ENCODE assay signal across 20 cellular contexts in the genomic region with DNA sequence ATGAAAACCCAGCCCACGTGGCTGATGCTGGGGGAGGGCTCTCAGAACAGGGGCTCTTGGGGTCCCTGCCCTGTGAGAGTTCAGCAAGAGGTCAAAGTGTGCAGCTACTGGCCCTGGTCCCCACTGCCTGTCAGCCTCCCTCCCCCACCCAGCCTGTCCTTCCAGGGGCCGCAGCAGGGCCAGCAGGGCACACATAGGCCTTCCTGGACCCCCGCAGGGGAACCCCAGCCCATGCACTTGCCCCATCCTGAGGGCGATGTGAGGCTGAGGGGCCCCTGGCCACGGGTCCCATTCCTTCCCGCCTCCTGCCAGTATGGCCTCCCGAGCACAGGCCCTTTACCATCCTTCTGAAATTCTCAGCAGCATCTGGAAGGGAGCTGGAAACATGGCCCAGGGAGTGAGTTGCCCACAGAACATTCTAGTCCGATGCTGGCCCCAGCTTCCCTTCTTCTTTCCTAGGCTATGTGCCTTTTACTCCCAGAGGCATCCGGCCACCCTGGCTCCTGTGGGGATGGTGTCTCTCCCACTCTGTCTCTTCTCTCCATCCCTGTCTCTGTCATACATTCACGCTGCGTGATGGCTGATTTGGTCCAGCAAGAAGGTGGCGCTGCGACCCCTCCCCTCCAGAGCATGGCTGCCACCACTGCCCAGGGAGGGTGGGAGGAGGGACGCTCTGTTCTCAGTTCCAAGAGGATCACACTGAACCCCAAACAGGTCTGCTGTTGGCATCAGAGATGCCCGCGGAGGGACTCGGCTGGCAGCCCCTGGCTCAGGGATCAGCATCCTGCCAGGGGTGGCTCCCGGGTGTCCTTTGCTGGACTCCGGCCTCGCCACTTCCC.
"Had no signal": no experiment of that assay in that cellular context is flagged by ENCODE, and none has a peak within 500 bp of the region (broad histone marks: within the 10 kb centered on the region; RNA-seq: fewer than 3 reads in every experiment).

No MANE protein-coding gene starts in this region.

- H2AFZ ChIP-seq: hepatocyte had no signal

- H3K36me3 ChIP-seq: tibial nerve had no signal

- H3K36me3 Mint-ChIP-seq: activated naive CD4-positive, alpha-beta T cell treated with anti-CD3 and anti-CD28 coated beads, Interleukin-2, amount 10 ng/mL, durations not matched to agents 7 days and 5 days; brain; immature natural killer cell had no signal

- H3K4me3 ChIP-seq: hepatocyte, tibial nerve had no signal

- H3K27me3 Mint-ChIP-seq: activated CD4-positive, alpha-beta T cell treated with anti-CD3 and anti-CD28 coated beads, Interleukin-2, amount 10 ng/mL, durations not matched to agents 7 days and 5 days; stimulated activated naive CD8-positive, alpha-beta T cell treated with anti-CD3 and anti-CD28 coated beads, Interleukin-15, Interleukin-2, amounts not matched to agents 100 ng/mL and 50 ng/mL, for 24 hours had no signal

- H3K4me1 Mint-ChIP-seq: immature natural killer cell had no signal

- H3K4me1 ChIP-seq: tibial nerve had no signal

- H3K79me2 ChIP-seq: hepatocyte had no signal

- H3K9me3 ChIP-seq: SK-N-SH, tibial nerve had no signal

- H3K27ac ChIP-seq: hepatocyte, tibial nerve had no signal

- H3K9me3 Mint-ChIP-seq: activated CD4-positive, alpha-beta T cell treated with anti-CD3 and anti-CD28 coated beads, Interleukin-2, amount 10 ng/mL, durations not matched to agents 7 days and 5 days; activated naive CD4-positive, alpha-beta T cell treated with anti-CD3 and anti-CD28 coated beads, Interleukin-2, amount 10 ng/mL, durations not matched to agents 7 days and 5 days; activated T-helper 2 cell treated with anti-CD3 and anti-CD28 coated beads, Interferon-gamma antibody, Interleukin-2, Interleukin-4, amounts not matched to agents 10 μg/mL and 5 μg/mL and 100 μg/mL, durations not matched to agents 14 hours and 24 hours and 36 hours; immature natural killer cell; stimulated activated naive CD8-positive, alpha-beta T cell treated with anti-CD3 and anti-CD28 coated beads, Interleukin-15, Interleukin-2, amounts not matched to agents 100 ng/mL and 50 ng/mL, for 24 hours had no signal

- DNase-seq: activated CD4-positive, alpha-beta T cell treated with anti-CD3 and anti-CD28 coated beads, Interleukin-2, amount 10 ng/mL, durations not matched to agents 7 days and 5 days; activated CD8-positive, alpha-beta T cell treated with anti-CD3 and anti-CD28 coated beads, Interleukin-2, amount 10 ng/mL, durations not matched to agents 7 days and 5 days; activated naive CD4-positive, alpha-beta T cell treated with anti-CD3 and anti-CD28 coated beads, Interleukin-2, amount 10 ng/mL, durations not matched to agents 7 days and 5 days; caudate nucleus; dermis blood vessel endothelial cell; effector memory CD4-positive, alpha-beta T cell; foreskin melanocyte; immature natural killer cell; left ventricle myocardium superior; nephron progenitor cell; nucleus accumbens; SK-N-SH; stimulated activated CD4-positive, alpha-beta T cell treated with anti-CD3 and anti-CD28 coated beads, Interleukin-12 subunit alpha, Interleukin-12 subunit beta, amount 100 ng/mL, for 4 hours; stimulated activated CD4-positive, alpha-beta T cell treated with anti-CD3 and anti-CD28 coated beads, Interleukin-4, amount 100 ng/mL, for 4 hours had no signal

- H3K4me2 ChIP-seq: hepatocyte, SK-N-SH had no signal

- H3K27me3 ChIP-seq: hepatocyte, tibial nerve had no signal

- ATAC-seq: activated CD8-positive, alpha-beta T cell treated with anti-CD3 and anti-CD28 coated beads, Interleukin-2, amount 10 ng/mL, durations not matched to agents 7 days and 5 days; esophagus mucosa; left ventricle myocardium superior had no signal

- H3K4me3 Mint-ChIP-seq: activated CD4-positive, alpha-beta T cell treated with anti-CD3 and anti-CD28 coated beads, Interleukin-2, amount 10 ng/mL, durations not matched to agents 7 days and 5 days; activated CD8-positive, alpha-beta T cell treated with anti-CD3 and anti-CD28 coated beads, Interleukin-2, amount 10 ng/mL, durations not matched to agents 7 days and 5 days; activated naive CD4-positive, alpha-beta T cell treated with anti-CD3 and anti-CD28 coated beads, Interleukin-2, amount 10 ng/mL, durations not matched to agents 7 days and 5 days; brain; immature natural killer cell; stimulated activated naive CD8-positive, alpha-beta T cell treated with anti-CD3 and anti-CD28 coated beads, Interleukin-15, Interleukin-2, amounts not matched to agents 100 ng/mL and 50 ng/mL, for 24 hours had no signal

- H3K27ac Mint-ChIP-seq: activated CD4-positive, alpha-beta T cell treated with anti-CD3 and anti-CD28 coated beads, Interleukin-2, amount 10 ng/mL, durations not matched to agents 7 days and 5 days; activated CD8-positive, alpha-beta T cell treated with anti-CD3 and anti-CD28 coated beads, Interleukin-2, amount 10 ng/mL, durations not matched to agents 7 days and 5 days; activated naive CD4-positive, alpha-beta T cell treated with anti-CD3 and anti-CD28 coated beads, Interleukin-2, amount 10 ng/mL, durations not matched to agents 7 days and 5 days; activated T-helper 2 cell treated with anti-CD3 and anti-CD28 coated beads, Interferon-gamma antibody, Interleukin-2, Interleukin-4, amounts not matched to agents 10 μg/mL and 5 μg/mL and 100 μg/mL, durations not matched to agents 14 hours and 24 hours and 36 hours; immature natural killer cell; stimulated activated naive CD8-positive, alpha-beta T cell treated with anti-CD3 and anti-CD28 coated beads, Interleukin-15, Interleukin-2, amounts not matched to agents 100 ng/mL and 50 ng/mL, for 24 hours had no signal
